Comparison of ENCODE assay signal across 8 cellular contexts in the genomic region with DNA sequence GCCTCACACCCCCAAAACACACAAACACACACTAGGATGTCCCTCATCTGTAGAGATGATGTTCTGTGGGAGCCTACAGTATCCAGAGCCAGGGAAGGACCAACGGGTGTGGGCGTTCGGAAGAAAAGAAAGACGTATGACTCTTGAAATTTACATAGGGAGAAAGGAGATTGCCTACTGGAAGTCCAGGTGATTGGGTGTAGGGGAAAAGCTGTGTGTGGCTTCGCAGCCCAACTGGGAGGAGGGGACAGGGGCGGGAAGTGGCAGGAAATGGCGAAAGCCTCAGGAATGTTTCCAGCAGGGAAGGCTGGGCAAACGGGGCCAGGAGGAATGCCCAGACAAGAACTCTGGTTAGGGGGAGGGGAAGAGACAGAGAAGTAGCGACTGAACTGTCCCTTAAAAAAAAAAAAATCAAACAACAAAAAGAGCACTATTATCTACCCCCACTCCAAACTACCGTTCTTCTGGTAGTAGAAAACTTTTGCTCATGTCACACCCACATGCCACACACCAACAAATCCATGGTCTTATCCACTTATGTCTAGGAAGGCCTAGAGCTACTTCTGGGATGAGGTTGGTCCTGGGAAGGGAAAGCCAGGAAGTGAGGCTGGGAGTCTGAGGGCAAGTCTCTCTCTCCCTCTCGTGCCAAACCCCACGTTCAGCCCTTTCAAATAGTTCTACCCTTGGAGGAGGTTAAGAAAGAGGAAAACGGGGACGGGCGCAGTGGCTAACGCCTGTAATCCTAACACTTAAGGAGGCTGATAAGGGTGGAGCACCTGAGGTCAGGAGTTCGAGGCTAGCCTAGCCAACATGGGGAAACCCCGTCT. TPM values are rescaled to one million over a fixed set of nuclear protein-coding genes. Genes with fewer than 3 reads are reported as not detected.
DNase-seq lines count a peak whose midpoint lies in the region; ATAC-seq and TF ChIP-seq lines count a peak whose summit lies in the region.

No MANE protein-coding gene starts in this region.

- H3K9ac ChIP-seq in rectal smooth muscle tissue (ENCODE audit: low read length) = peak overlapping the region; percentile 51

- H3K4me1 Mint-ChIP-seq in WTC11 = peaks cover 42% of the 10 kb centered on the region

- intact Hi-C loops in Right ventricle myocardium inferior (cut with DNase I) (loop anchor here (5.0 kb wide), 1 partner anchor 45 kb away; no protein-coding TSS in a partner anchor), heart right ventricle (cut with DNase I) (loop anchor here in 4 of 10 donors (5.0 to 10.0 kb wide), 4 partner anchors 45 to 90 kb away; partner anchors contain the start of genes ADAM15 (in 2 of the 4) and EFNA4 (in 2 of the 4))

- no peaks in the 10 kb centered on the region for H3K9me3 ChIP-seq in cardiac muscle cell (ENCODE audit: low read depth)
- H3K9me3 ChIP-seq in heart right ventricle = no peaks in the 10 kb centered on the region

- WGBS in heart right ventricle, 2 donors = 13 to 18% methylated on average over 18 of the region's 18 CpGs

- H3K4me3 ChIP-seq in cardiac muscle cell (peak overlapping the region; percentile 48), heart right ventricle (peak overlapping the region in 9 of 10 donors; percentile 53 to 89 (median 68)), rectal smooth muscle tissue (ENCODE audit: low read length) (peak overlapping the region; percentile 88)

- H3K36me3 ChIP-seq in cardiac muscle cell = no peaks in the 10 kb centered on the region
- peaks cover 0 to 17% (median 7%) of the 10 kb centered on the region in 9 donors for H3K36me3 ChIP-seq in heart right ventricle
- H3K36me3 ChIP-seq in rectal smooth muscle tissue (ENCODE audit: control insufficient read depth, insufficient read depth, low read length) = peaks cover 9% of the 10 kb centered on the region

- H3K4me1 ChIP-seq in cardiac muscle cell (ENCODE audit: low read depth) (peaks cover 39% of the 10 kb centered on the region), heart right ventricle (peaks cover 25 to 79% (median 62%) of the 10 kb centered on the region in 9 donors), rectal smooth muscle tissue (ENCODE audit: control insufficient read depth, insufficient read depth, low read length) (peaks cover 28% of the 10 kb centered on the region)

- H3K9me3 Mint-ChIP-seq in WTC11 = no peaks in the 10 kb centered on the region

- no peaks in the 10 kb centered on the region for H3K27me3 Mint-ChIP-seq in WTC11 (ENCODE audit: low read depth)

- in situ Hi-C loops in GM13977 (cut with MboI; ENCODE audit: low pct_unique_long_range_greater_than_20kb, low sequenced_read_pairs, unreplicated experiment) = no loop called here

- DNase-seq in cardiac muscle cell (ENCODE audit: low read depth in 1 of 2, low spot score in 1 of 2) (peak; percentile 86 to 98), Right ventricle myocardium inferior (ENCODE audit: missing footprints) (no peak), WTC11 (ENCODE audit: low spot score) (peak; percentile 91), heart right ventricle (peak; percentile 38 to 74), GM13977 (ENCODE audit: low spot score) (no peak), NCI-H446 (lab: John Stamatoyannopoulos, UW) (no peak), germinal center (ENCODE audit: low spot score) (no peak)

- no peak overlapping the region for H3K4me3 Mint-ChIP-seq in WTC11

- TF ChIP-seq CTCF in cardiac muscle cell (IDR thresholded peaks at IDR 0.05; ENCODE audit: low read depth, low read length) (no peak), WTC11 (IDR thresholded peaks at IDR 0.05) (no peak), heart right ventricle (IDR thresholded peaks at IDR 0.05) (no peak), GM13977 (IDR thresholded peaks at IDR 0.05; ENCODE audit: extremely low read depth, insufficient read depth, missing control alignments) (no peak)

- H3K36me3 Mint-ChIP-seq in WTC11 = peaks cover 8% of the 10 kb centered on the region

- CTCF ChIA-PET in WTC11 (lab: Charles Lee) = interaction anchor here (0.7 to 8.3 kb wide), 17 partner anchors 10 to 361 kb away, joined by 3 to 176 read pairs (median 6); partner anchors contain the start of genes ADAM15, EFNA4, FLAD1 and KCNN3

- H3K27ac ChIP-seq in cardiac muscle cell (peak overlapping the region; percentile 98), heart right ventricle (peak overlapping the region; percentile 90 to 100 (median 96)), rectal smooth muscle tissue (ENCODE audit: low read depth, low read length) (peak overlapping the region; percentile 98)

- H3K27me3 ChIP-seq in cardiac muscle cell (no peaks in the 10 kb centered on the region), heart right ventricle (no peaks in the 10 kb centered on the region), rectal smooth muscle tissue (ENCODE audit: control insufficient read depth, insufficient read depth, low read length) (no peaks in the 10 kb centered on the region)

- POLR2A ChIA-PET in WTC11 (lab: Charles Lee) = interaction anchor here (0.5 to 7.3 kb wide), 18 partner anchors 8 to 339 kb away, joined by 3 to 176 read pairs (median 4); partner anchors contain the start of genes FLAD1, KCNN3, KRTCAP2 and LENEP

- no peak for ATAC-seq in Right ventricle myocardium inferior
- ATAC-seq in WTC11 = peak; percentile 25
- ATAC-seq in heart right ventricle = peak in 3 of 8 donors; percentile 2 to 5 (median 3)

- no peak overlapping the region for H3K27ac Mint-ChIP-seq in WTC11

TF ChIP-seq in WTC11, 78 proteins besides CTCF, POLR2A, EP300 and RAD21 (continues in another document):
- TF ChIP-seq MYBL2 (CRISPR knock-in tag; IDR thresholded peaks at IDR 0.05) = no peak
- no peak for TF ChIP-seq CBFB (CRISPR knock-in tag; IDR thresholded peaks at IDR 0.05; ENCODE audit: low read depth)
- TF ChIP-seq ETV6 (CRISPR knock-in tag; IDR thresholded peaks at IDR 0.05) = peak; percentile 81
- TF ChIP-seq NFYB (CRISPR knock-in tag; conservative IDR thresholded peaks at IDR 0.05; ENCODE audit: low read depth) = no peak
- TF ChIP-seq ZNF232 (CRISPR knock-in tag; IDR thresholded peaks at IDR 0.05) = no peak; the same call in 1 of the 2 replicates
- no peak for TF ChIP-seq JAZF1 (CRISPR knock-in tag; IDR thresholded peaks at IDR 0.05)
- no peak for TF ChIP-seq ZNF263 (CRISPR knock-in tag; IDR thresholded peaks at IDR 0.05; ENCODE audit: low read depth)
- no peak for TF ChIP-seq NR3C1 (CRISPR knock-in tag; conservative IDR thresholded peaks at IDR 0.05; ENCODE audit: low read depth)
- no peak for TF ChIP-seq ZSCAN18 (CRISPR knock-in tag; IDR thresholded peaks at IDR 0.05)

RNA-seq across cellular contexts. Expression of gene CKS1B, which starts 1.8 kb away (rescaled TPM):
- 52.9 and 96.5 TPM in 2 replicates for total RNA-seq in cardiac muscle cell
- polyA plus RNA-seq in cardiac muscle cell = 157 and 337 TPM in 2 replicates
- total RNA-seq in Right ventricle myocardium inferior = 22.2 TPM
- total RNA-seq in WTC11 (2021) = 258 to 301 TPM (median 278 TPM) in 3 replicates
- 10 to 100 TPM; 10.9 to 30.9 (median 17.5) TPM for total RNA-seq in heart right ventricle
- 10 to 100 TPM in 1 of 2 donors, 1 to 10 TPM in 1; 4.6 to 36.7 TPM for polyA plus RNA-seq in heart right ventricle

RNA-seq across cellular contexts. Expression of gene SHC1, which starts 2.2 kb away (rescaled TPM):
- total RNA-seq in cardiac muscle cell (80.0 and 80.3 TPM in 2 replicates), Right ventricle myocardium inferior (60.4 TPM), WTC11 (2021) (180 to 199 TPM (median 180 TPM) in 3 replicates), heart right ventricle (10 to 100 TPM; 42.6 to 95.7 (median 57.8) TPM)
- polyA plus RNA-seq in cardiac muscle cell (66.8 and 70.7 TPM in 2 replicates), heart right ventricle (10 to 100 TPM; 35.6 to 58.3 TPM)

RNA-seq across cellular contexts. Expression of gene FLAD1, which starts 10.4 kb away (rescaled TPM):
- total RNA-seq in cardiac muscle cell = 34.3 and 39.7 TPM in 2 replicates
- 59.2 and 60.8 TPM in 2 replicates for polyA plus RNA-seq in cardiac muscle cell
- 30.8 TPM for total RNA-seq in Right ventricle myocardium inferior
- 71.1 to 88.3 TPM (median 71.2 TPM) in 3 replicates for total RNA-seq in WTC11 (2021)
- total RNA-seq in heart right ventricle = 10 to 100 TPM; 20.1 to 36.8 (median 24.1) TPM
- 10 to 100 TPM; 25.1 to 41.6 TPM for polyA plus RNA-seq in heart right ventricle

RNA-seq across cellular contexts. Expression of gene PYGO2, which starts 11.1 kb away (rescaled TPM):
- total RNA-seq in cardiac muscle cell = 45.6 and 48.0 TPM in 2 replicates
- 45.3 and 49.2 TPM in 2 replicates for polyA plus RNA-seq in cardiac muscle cell
- 16.0 TPM for total RNA-seq in Right ventricle myocardium inferior
- total RNA-seq in WTC11 (2021) = 37.4 to 38.8 TPM (median 38.0 TPM) in 3 replicates
- 10 to 100 TPM in 9 of 10 donors, 1 to 10 TPM in 1; 8.8 to 18.0 (median 13.9) TPM for total RNA-seq in heart right ventricle
- 10 to 100 TPM; 11.9 to 12.1 TPM for polyA plus RNA-seq in heart right ventricle

RNA-seq across cellular contexts. Expression of gene PBXIP1, which starts 16.8 kb away (rescaled TPM):
- total RNA-seq in cardiac muscle cell (155 and 161 TPM in 2 replicates), Right ventricle myocardium inferior (55.9 TPM), WTC11 (2021) (26.5 to 30.7 TPM (median 28.4 TPM) in 3 replicates), heart right ventricle (10 to 100 TPM; 38.3 to 75.0 (median 48.8) TPM)
- polyA plus RNA-seq in cardiac muscle cell (93.7 and 108 TPM in 2 replicates), heart right ventricle (10 to 100 TPM; 25.4 to 33.0 TPM)

Comparison
In these comparisons a context has a peak if more than half of its experiments do, and no peak if none do; other contexts are left out.
1. DNase-seq: peak in cardiac muscle cell (2 of 2), WTC11 (single experiment) and heart right ventricle (2 of 2); none in Right ventricle myocardium inferior (single experiment), GM13977 (single experiment), NCI-H446 (0 of 2) and germinal center (single experiment).
2. Peak in every context shown above with its lines, with median percentiles within 50 percentile points of each other: H3K27ac ChIP-seq and H3K4me3 ChIP-seq.